ENCODE assay signal across 2 cellular contexts in genomic region chr4:165335163-165335703, GRCh38.
A peak's percentile ranks its signal among the peaks of the same experiment; 100 is the strongest.
TF ChIP-seq lines count a peak whose summit lies in the region.

No MANE protein-coding gene starts in this region.

TF ChIP-seq in GM23338, 12 proteins besides CTCF, POLR2A, EP300 and RAD21:
- no peak for TF ChIP-seq REST (IDR thresholded peaks at IDR 0.05; ENCODE audit: unreplicated experiment)
- TF ChIP-seq ZNF462 (CRISPR knock-in tag; IDR thresholded peaks at IDR 0.05) = no peak
- TF ChIP-seq NANOG (IDR thresholded peaks at IDR 0.05; ENCODE audit: borderline replicate concordance) = no peak
- TF ChIP-seq STAT1 (IDR thresholded peaks at IDR 0.05; ENCODE audit: unreplicated experiment) = no peak
- no peak for TF ChIP-seq ETS1 (IDR thresholded peaks at IDR 0.05)
- no peak for TF ChIP-seq ZNF331 (CRISPR knock-in tag; IDR thresholded peaks at IDR 0.05; ENCODE audit: low read depth)

TF ChIP-seq in K562, 482 proteins besides CTCF, POLR2A, EP300 and RAD21:
- TF ChIP-seq SMAD2 (IDR thresholded peaks at IDR 0.05; ENCODE audit: low read depth, low read length) (no peak), POLR2AphosphoS2 (IDR thresholded peaks at IDR 0.05; ENCODE audit: low read length) (peak; percentile 57; the same call in 1 of the 2 replicates)
